In the genomic region with DNA sequence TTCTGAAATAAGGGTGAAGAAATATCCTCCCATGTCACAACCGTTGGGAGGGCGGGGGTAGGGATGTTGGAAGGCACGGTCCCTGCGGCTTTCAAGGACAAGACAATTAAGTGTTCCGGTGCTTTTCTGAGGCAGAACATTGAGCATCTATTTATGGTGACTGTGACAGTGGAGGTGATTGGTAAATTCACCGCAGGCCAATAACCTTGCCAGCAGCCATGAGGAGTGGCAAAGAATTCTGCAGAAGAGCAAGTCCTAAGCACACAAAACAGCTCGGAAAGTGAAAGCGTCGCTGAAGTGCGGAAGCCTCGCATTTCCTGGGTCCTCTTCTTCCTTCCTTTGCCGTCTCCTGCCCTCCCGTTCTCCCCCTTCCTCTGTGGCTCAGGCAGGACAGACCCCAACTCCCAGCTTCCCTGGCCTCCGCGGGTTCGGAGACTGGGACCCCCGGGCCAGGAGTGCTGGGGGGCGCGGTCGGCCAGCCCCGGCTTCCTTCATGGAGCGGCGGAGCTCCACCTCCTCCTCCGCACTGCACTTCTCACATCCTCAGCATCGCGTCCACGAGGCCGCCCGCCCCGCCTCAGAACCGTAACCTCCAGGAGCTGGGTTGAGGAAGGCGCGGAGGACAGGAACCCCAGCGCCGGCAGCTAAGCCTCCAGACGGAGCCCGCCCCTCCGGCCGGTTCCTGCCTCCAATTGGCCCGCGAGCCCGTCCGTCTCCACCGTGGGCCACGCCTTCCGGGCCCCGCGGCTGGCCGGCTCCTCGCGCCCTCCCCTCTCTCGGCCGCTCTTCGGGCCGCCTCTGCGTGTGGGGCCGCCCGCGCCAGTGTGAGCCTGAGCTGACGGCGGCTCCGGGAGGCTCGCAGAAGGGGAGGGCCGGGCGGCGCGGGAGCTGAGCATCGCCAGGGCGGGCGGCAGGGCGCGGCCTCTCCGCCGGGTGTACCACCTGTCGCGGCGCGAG, we compare ENCODE assay signal across 8 cellular contexts. TPM values are rescaled to one million over a fixed set of nuclear protein-coding genes. Genes with fewer than 3 reads are reported as not detected.
DNase-seq lines count a peak whose midpoint lies in the region; ATAC-seq and TF ChIP-seq lines count a peak whose summit lies in the region.

A gene (plus strand): TSS at position 774 of the 957 bp plus-strand sequence. CDS start 16,703 bp downstream, outside the sequence.

- DNase-seq in DMS53 treated with DMSO at 0.1 percent for 48 hours (lab: John Stamatoyannopoulos, UW; ENCODE audit: unreplicated experiment) (peak; percentile 93), KG1 (lab: John Stamatoyannopoulos, UW) (peak; percentile 89), erythroblast (lab: John Stamatoyannopoulos, UW) (peak; percentile 95 to 98)
- DNase-seq in activated T-cell treated with anti-CD3 and anti-CD28 coated beads, Interleukin-2, amount 50 U/mL, for 24 hours: peak; percentile 97
- DNase-seq in stimulated activated CD8-positive, alpha-beta memory T cell treated with anti-CD3 and anti-CD28 coated beads, Interleukin-4, amount 100 ng/mL, for 4 hours (ENCODE audit: low read depth in 2 of 2, low spot score in 1 of 2): peak; percentile 74 to 75

- H3K36me3 ChIP-seq in mucosa of rectum (ENCODE audit: control insufficient read depth in 2 of 2, insufficient read depth in 2 of 2, low read length in 2 of 2): no peaks in the 10 kb centered on the region

- peak within 1 kb of the TSS; percentile 96 for H3K9ac ChIP-seq in mucosa of rectum (ENCODE audit: low read depth in 1 of 2, low read length in 2 of 2)

- H3K27ac ChIP-seq in mucosa of rectum (ENCODE audit: low read depth in 2 of 2, low read length in 2 of 2): peak within 1 kb of the TSS; percentile 97 to 98

- peak within 1 kb of the TSS; percentile 97 for H3K27ac Mint-ChIP-seq in activated T-cell treated with anti-CD3 and anti-CD28 coated beads, Interleukin-2, amount 50 U/mL, for 24 hours

- H3K4me1 Mint-ChIP-seq in activated T-cell treated with anti-CD3 and anti-CD28 coated beads, Interleukin-2, amount 50 U/mL, for 24 hours (ENCODE audit: low read depth): peaks cover 30% of the 10 kb centered on the region

- TF ChIP-seq POLR2A in erythroblast (IDR thresholded peaks at IDR 0.05; ENCODE audit: low read length): peak; percentile 83

- H3K27me3 ChIP-seq in mucosa of rectum (ENCODE audit: control insufficient read depth in 2 of 2, insufficient read depth in 2 of 2, low read length in 2 of 2): no peaks in the 10 kb centered on the region

- H3K4me1 ChIP-seq in mucosa of rectum (ENCODE audit: control insufficient read depth in 2 of 2, insufficient read depth in 2 of 2, low read length in 2 of 2): peaks cover 13 to 17% of the 10 kb centered on the region in 2 donors

- peaks cover 24% of the 10 kb centered on the region for H3K36me3 Mint-ChIP-seq in activated T-cell treated with anti-CD3 and anti-CD28 coated beads, Interleukin-2, amount 50 U/mL, for 24 hours (ENCODE audit: low read depth)

- no peaks in the 10 kb centered on the region for H3K9me3 ChIP-seq in mucosa of rectum (ENCODE audit: control insufficient read depth in 2 of 2, low read length in 2 of 2)

- no peaks in the 10 kb centered on the region for H3K27me3 Mint-ChIP-seq in activated T-cell treated with anti-CD3 and anti-CD28 coated beads, Interleukin-2, amount 50 U/mL, for 24 hours

- no peaks in the 10 kb centered on the region for H3K9me3 Mint-ChIP-seq in activated T-cell treated with anti-CD3 and anti-CD28 coated beads, Interleukin-2, amount 50 U/mL, for 24 hours

- ATAC-seq in GM21723 (IDR thresholded peaks at IDR 0.05; ENCODE audit: unreplicated experiment): peak; percentile 95

- peak within 1 kb of the TSS; percentile 94 for H3K4me3 Mint-ChIP-seq in activated T-cell treated with anti-CD3 and anti-CD28 coated beads, Interleukin-2, amount 50 U/mL, for 24 hours

- peak within 1 kb of the TSS; percentile 68 to 97 for H3K4me3 ChIP-seq in mucosa of rectum (ENCODE audit: low read length in 2 of 2)

TF ChIP-seq in PFSK-1, 5 proteins besides CTCF, POLR2A, EP300 and RAD21:
- TF ChIP-seq FOXP2 (optimal IDR thresholded peaks at IDR 0.05; ENCODE audit: borderline replicate concordance, extremely low read depth, extremely low read length, insufficient read depth): peak; percentile 4
- TF ChIP-seq TAF1 (IDR thresholded peaks at IDR 0.05; ENCODE audit: borderline replicate concordance, insufficient read depth, low read length): peak; percentile 80
- TF ChIP-seq, protein P1, sequence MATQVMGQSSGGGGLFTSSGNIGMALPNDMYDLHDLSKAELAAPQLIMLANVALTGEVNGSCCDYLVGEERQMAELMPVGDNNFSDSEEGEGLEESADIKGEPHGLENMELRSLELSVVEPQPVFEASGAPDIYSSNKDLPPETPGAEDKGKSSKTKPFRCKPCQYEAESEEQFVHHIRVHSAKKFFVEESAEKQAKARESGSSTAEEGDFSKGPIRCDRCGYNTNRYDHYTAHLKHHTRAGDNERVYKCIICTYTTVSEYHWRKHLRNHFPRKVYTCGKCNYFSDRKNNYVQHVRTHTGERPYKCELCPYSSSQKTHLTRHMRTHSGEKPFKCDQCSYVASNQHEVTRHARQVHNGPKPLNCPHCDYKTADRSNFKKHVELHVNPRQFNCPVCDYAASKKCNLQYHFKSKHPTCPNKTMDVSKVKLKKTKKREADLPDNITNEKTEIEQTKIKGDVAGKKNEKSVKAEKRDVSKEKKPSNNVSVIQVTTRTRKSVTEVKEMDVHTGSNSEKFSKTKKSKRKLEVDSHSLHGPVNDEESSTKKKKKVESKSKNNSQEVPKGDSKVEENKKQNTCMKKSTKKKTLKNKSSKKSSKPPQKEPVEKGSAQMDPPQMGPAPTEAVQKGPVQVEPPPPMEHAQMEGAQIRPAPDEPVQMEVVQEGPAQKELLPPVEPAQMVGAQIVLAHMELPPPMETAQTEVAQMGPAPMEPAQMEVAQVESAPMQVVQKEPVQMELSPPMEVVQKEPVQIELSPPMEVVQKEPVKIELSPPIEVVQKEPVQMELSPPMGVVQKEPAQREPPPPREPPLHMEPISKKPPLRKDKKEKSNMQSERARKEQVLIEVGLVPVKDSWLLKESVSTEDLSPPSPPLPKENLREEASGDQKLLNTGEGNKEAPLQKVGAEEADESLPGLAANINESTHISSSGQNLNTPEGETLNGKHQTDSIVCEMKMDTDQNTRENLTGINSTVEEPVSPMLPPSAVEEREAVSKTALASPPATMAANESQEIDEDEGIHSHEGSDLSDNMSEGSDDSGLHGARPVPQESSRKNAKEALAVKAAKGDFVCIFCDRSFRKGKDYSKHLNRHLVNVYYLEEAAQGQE (IDR thresholded peaks at IDR 0.05; ENCODE audit: insufficient read depth in 1 of 2, low read depth in 2 of 2, low read length in 2 of 2): peak in 1 of 2 experiments; percentile 11; a peak in 1 of 4 replicates
- TF ChIP-seq SIN3A (IDR thresholded peaks at IDR 0.05; ENCODE audit: borderline replicate concordance, insufficient read depth, low read length): peak; percentile 30; the same call in 1 of the 2 replicates
- peak; percentile 66 for TF ChIP-seq POLR2AphosphoS5 (IDR thresholded peaks at IDR 0.05; ENCODE audit: low read depth, low read length)

RNA-seq across cellular contexts. Expression of the gene that starts here (rescaled TPM):
- polyA plus RNA-seq in PFSK-1 (2012; ENCODE audit: insufficient read length, low read depth): 32.2 TPM

Comparison
In these comparisons a context has a peak if more than half of its experiments do, and no peak if none do; other contexts are left out.
1. Peak in every context shown above with its lines: DNase-seq, ATAC-seq, H3K4me3 ChIP-seq and H3K27ac ChIP-seq.